Comparison of ENCODE assay signal across 8 cellular contexts in the genomic region with DNA sequence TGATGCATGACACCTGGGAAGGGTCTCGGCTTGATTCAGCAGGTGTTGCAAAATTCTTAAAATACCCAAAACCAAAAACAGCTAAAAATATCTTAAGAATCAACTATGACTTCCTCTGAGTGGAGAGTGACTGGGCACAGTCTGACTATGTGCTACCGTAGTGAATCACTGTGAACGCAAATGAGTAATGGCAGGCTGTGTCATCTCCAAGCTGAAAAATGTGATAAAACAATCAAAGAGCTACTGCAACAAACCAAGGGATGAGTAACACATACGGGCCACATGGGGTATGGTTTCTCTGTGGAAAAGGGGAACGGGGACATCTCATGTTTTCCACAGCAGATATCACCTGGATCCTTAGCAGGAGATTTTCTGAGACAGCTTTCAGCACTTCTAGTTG.
A peak's percentile ranks its signal among the peaks of the same experiment; 100 is the strongest.
DNase-seq lines count a peak whose midpoint lies in the region; ATAC-seq and FAIRE-seq lines count a peak whose summit lies in the region.
"Had no signal": no experiment of that assay in that cellular context is flagged by ENCODE, and none has a peak within 500 bp of the region (broad histone marks: within the 10 kb centered on the region; RNA-seq: fewer than 3 reads in every experiment).

No MANE protein-coding gene starts in this region.

- ATAC-seq in GM18861 (IDR thresholded peaks at IDR 0.05; ENCODE audit: unreplicated experiment), result peak; percentile 74
- ATAC-seq in HG02610 (IDR thresholded peaks at IDR 0.05; ENCODE audit: unreplicated experiment), result peak; percentile 96
- ATAC-seq in aorta (ENCODE audit: low FRiP score), result no peak

- peak; percentile 72 for DNase-seq in RCC 7860 (ENCODE audit: low spot score)
- DNase-seq in effector CD4-positive, alpha-beta T cell, result no peak
- DNase-seq in SIG-M5 (lab: John Stamatoyannopoulos, UW), result no peak
- no peak for DNase-seq in aorta
- DNase-seq: activated CD4-positive, CD25-positive, alpha-beta regulatory T cell treated with anti-CD3 and anti-CD28 coated beads, Interleukin-2, amount 50 U/mL, for 72 hours had no signal

- peak; percentile 66 for FAIRE-seq in RCC 7860 (lab: Jason Lieb, UNC)

- peaks cover 14% of the 10 kb centered on the region for H3K4me1 ChIP-seq in mesodermal cell (ENCODE audit: control insufficient read depth, insufficient read depth, low read length, poor library complexity, severe bottlenecking)
- H3K4me1 ChIP-seq in aorta (ENCODE audit: control insufficient read depth in 1 of 2, insufficient read depth in 2 of 2, low read length in 2 of 2), result no peaks in the 10 kb centered on the region

- H3K27ac ChIP-seq in mesodermal cell (ENCODE audit: low read depth, low read length, severe bottlenecking) (peak overlapping the region; percentile 45), aorta (ENCODE audit: low read depth in 1 of 2, low read length in 2 of 2) (no peak overlapping the region)

- H3K4me3 ChIP-seq in mesodermal cell (ENCODE audit: extremely low read depth, insufficient read depth, low read length, poor library complexity, severe bottlenecking) (no peak overlapping the region), aorta (ENCODE audit: low read length in 2 of 2) (no peak overlapping the region)

- H3K36me3 ChIP-seq in mesodermal cell (ENCODE audit: control insufficient read depth, insufficient read depth, low read length) (no peaks in the 10 kb centered on the region), aorta (ENCODE audit: control insufficient read depth in 1 of 2, insufficient read depth in 2 of 2, low read length in 1 of 2) (no peaks in the 10 kb centered on the region)

- intact Hi-C loops in aorta (cut with DNase I), result no loop called here

- no peaks in the 10 kb centered on the region for H3K27me3 ChIP-seq in aorta (ENCODE audit: control insufficient read depth in 1 of 2, insufficient read depth in 2 of 2, low read length in 1 of 2)

- 57 to 86% methylated on average over 1 to 3 of the region's 5 CpGs for WGBS in mesodermal cell (ENCODE audit: insufficient coverage in 2 of 2), 2 experiments
- 59 to 61% methylated on average over 5 of the region's 5 CpGs for WGBS in aorta, 2 donors

- H3K9me3 ChIP-seq in mesodermal cell (ENCODE audit: control insufficient read depth, low read length) (no peaks in the 10 kb centered on the region), aorta (ENCODE audit: control insufficient read depth, low read length) (no peaks in the 10 kb centered on the region)
